In genomic region chr13:111531505-111531904, GRCh38 we compare ENCODE assay signal across 11 cellular contexts.
DNase-seq lines count a peak whose midpoint lies in the region; ATAC-seq and TF ChIP-seq lines count a peak whose summit lies in the region.
"Had no signal": no experiment of that assay in that cellular context is flagged by ENCODE, and none has a peak within 500 bp of the region (broad histone marks: within the 10 kb centered on the region; RNA-seq: fewer than 3 reads in every experiment).

No MANE protein-coding gene starts in this region.

- H3K4me3 ChIP-seq in NB4 (ENCODE audit: low read depth, low read length) (no peak overlapping the region), endodermal cell (ENCODE audit: low read length) (no peak overlapping the region)
- H3K4me3 ChIP-seq: thoracic aorta had no signal

- no peak for TF ChIP-seq POLR2A in NB4 (IDR thresholded peaks at IDR 0.05; ENCODE audit: extremely low read depth, insufficient read length)

- H3K4me1 Mint-ChIP-seq in endothelial cell (ENCODE audit: unreplicated experiment) (peaks cover 16% of the 10 kb centered on the region), endodermal cell (peaks cover 17% of the 10 kb centered on the region)

- H3K4me1 ChIP-seq in endodermal cell (ENCODE audit: control insufficient read depth, insufficient read depth, low read length) = no peaks in the 10 kb centered on the region

- 72 to 80% methylated on average over 4 to 5 of the region's 7 CpGs for WGBS in endodermal cell (ENCODE audit: insufficient coverage in 1 of 2, insufficient read length in 1 of 2), 2 experiments

- ATAC-seq in HG02642 (IDR thresholded peaks at IDR 0.05; ENCODE audit: poor library complexity, unreplicated experiment) = no peak

- peak; percentile 18 for DNase-seq in DMS114 treated with DMSO at 0.1 percent for 48 hours (lab: John Stamatoyannopoulos, UW; ENCODE audit: unreplicated experiment)
- DNase-seq in NB4 (ENCODE audit: low read depth) = peak; percentile 52
- DNase-seq in SHP77 treated with DMSO at 0.1 percent for 48 hours (lab: John Stamatoyannopoulos, UW) = peak; percentile 40
- DNase-seq in kidney tubule cell (ENCODE audit: low spot score) = peak; percentile 33
- DNase-seq in endothelial cell (ENCODE audit: low spot score) = no peak
- no peak for DNase-seq in endodermal cell
- no peak for DNase-seq in GDM1 (lab: John Stamatoyannopoulos, UW)
- DNase-seq: activated CD4-positive, alpha-beta memory T cell treated with anti-CD3 and anti-CD28 coated beads for 36 hours; cerebellar nuclear complex had no signal

- H3K9me3 Mint-ChIP-seq in endothelial cell (ENCODE audit: unreplicated experiment) (no peaks in the 10 kb centered on the region), endodermal cell (no peaks in the 10 kb centered on the region)
- H3K9me3 Mint-ChIP-seq: activated CD4-positive, alpha-beta memory T cell treated with anti-CD3 and anti-CD28 coated beads for 36 hours had no signal

- peak; percentile 11 for TF ChIP-seq CTCF in NB4 (IDR thresholded peaks at IDR 0.05; ENCODE audit: low read depth, low read length)
- no peak for TF ChIP-seq CTCF in endothelial cell (IDR thresholded peaks at IDR 0.05; ENCODE audit: unreplicated experiment)
- no peak for TF ChIP-seq CTCF in endodermal cell (conservative IDR thresholded peaks at IDR 0.05)

- H3K27me3 Mint-ChIP-seq in endothelial cell (ENCODE audit: unreplicated experiment) (peaks cover 9% of the 10 kb centered on the region), endodermal cell (ENCODE audit: insufficient read depth) (peaks cover 64% of the 10 kb centered on the region)

- H3K27me3 ChIP-seq in endodermal cell (ENCODE audit: control insufficient read depth, insufficient read depth, low read length, poor library complexity, severe bottlenecking) = peaks cover 58% of the 10 kb centered on the region

- H3K9ac ChIP-seq in endodermal cell (ENCODE audit: extremely low read depth, low read length, poor library complexity, severe bottlenecking) = no peak overlapping the region

- no peak overlapping the region for H3K4me3 Mint-ChIP-seq in endothelial cell (ENCODE audit: unreplicated experiment)
- no peak overlapping the region for H3K4me3 Mint-ChIP-seq in endodermal cell
- H3K4me3 Mint-ChIP-seq: activated CD4-positive, alpha-beta memory T cell treated with anti-CD3 and anti-CD28 coated beads for 36 hours had no signal

- H3K27ac ChIP-seq in endodermal cell (ENCODE audit: low read depth, low read length) = no peak overlapping the region
- H3K27ac ChIP-seq: thoracic aorta had no signal

- no peaks in the 10 kb centered on the region for H3K9me3 ChIP-seq in endodermal cell (ENCODE audit: control insufficient read depth, low read length)
- H3K9me3 ChIP-seq: thoracic aorta had no signal

- H3K36me3 ChIP-seq in endodermal cell (ENCODE audit: control insufficient read depth, insufficient read depth, low read length) = no peaks in the 10 kb centered on the region
- H3K36me3 ChIP-seq: thoracic aorta had no signal

- H3K27ac Mint-ChIP-seq in endothelial cell (ENCODE audit: unreplicated experiment) = no peak overlapping the region
- H3K27ac Mint-ChIP-seq in endodermal cell = no peak overlapping the region
- H3K27ac Mint-ChIP-seq: activated CD4-positive, alpha-beta memory T cell treated with anti-CD3 and anti-CD28 coated beads for 36 hours had no signal

- H3K36me3 Mint-ChIP-seq in endothelial cell (ENCODE audit: low read depth, unreplicated experiment) = no peaks in the 10 kb centered on the region
- no peaks in the 10 kb centered on the region for H3K36me3 Mint-ChIP-seq in endodermal cell (ENCODE audit: low read depth)
- H3K36me3 Mint-ChIP-seq: activated CD4-positive, alpha-beta memory T cell treated with anti-CD3 and anti-CD28 coated beads for 36 hours had no signal

Comparison
In these comparisons a context has a peak if more than half of its experiments do, and no peak if none do; other contexts are left out.
1. DNase-seq: peak in DMS114 treated with DMSO at 0.1 percent for 48 hours (single experiment), NB4 (single experiment), SHP77 treated with DMSO at 0.1 percent for 48 hours (single experiment) and kidney tubule cell (single experiment); none in endothelial cell (single experiment), endodermal cell (single experiment) and GDM1 (single experiment).